Comparison of ENCODE assay signal across 25 cellular contexts in the genomic region with DNA sequence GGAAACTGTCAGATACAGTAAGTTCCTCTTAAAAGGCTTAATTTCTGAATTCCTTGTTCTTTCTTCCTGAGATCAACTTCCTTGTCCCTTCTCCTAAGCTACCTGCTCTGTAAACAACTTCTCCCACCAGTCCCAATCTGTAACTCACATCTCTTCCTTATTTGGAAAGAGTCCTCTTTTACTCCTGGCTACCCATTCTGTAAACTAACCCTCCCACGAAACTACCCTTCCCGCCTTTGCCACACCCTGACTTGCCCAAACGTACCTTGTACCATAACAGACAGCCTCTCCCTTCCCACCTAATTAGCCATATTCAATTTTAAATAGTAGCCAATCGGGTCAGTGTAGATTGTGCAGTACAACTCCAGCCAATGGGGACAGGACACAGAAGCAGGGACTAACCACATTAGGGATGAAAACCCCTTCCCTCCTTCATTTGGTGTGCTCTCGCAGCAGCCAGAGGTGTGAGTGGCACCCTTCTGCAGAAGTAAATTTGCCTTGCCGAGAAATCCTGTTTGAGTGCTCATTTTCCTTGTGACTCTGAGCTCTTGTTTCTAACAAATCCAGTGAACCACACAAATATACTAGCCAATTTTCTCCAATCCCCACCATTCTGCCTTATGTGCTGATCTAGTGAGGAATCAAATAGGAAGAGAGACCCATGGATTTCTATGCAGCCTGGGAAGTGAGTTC. TPM values are rescaled to one million over a fixed set of nuclear protein-coding genes. Genes with fewer than 3 reads are reported as not detected.
A peak's percentile ranks its signal among the peaks of the same experiment; 100 is the strongest.
DNase-seq lines count a peak whose midpoint lies in the region; ATAC-seq, FAIRE-seq and TF ChIP-seq lines count a peak whose summit lies in the region.
"Had no signal": no experiment of that assay in that cellular context is flagged by ENCODE, and none has a peak within 500 bp of the region (broad histone marks: within the 10 kb centered on the region; RNA-seq: fewer than 3 reads in every experiment).

No MANE protein-coding gene starts in this region.

- ATAC-seq in GM12878 (no peak), heart left ventricle (no peak)
- ATAC-seq in effector memory CD8-positive, alpha-beta T cell (replicated peaks): no peak
- ATAC-seq: PC-3, SK-N-SH treated with all-trans-retinoic acid at 6 μM for 48 hours had no signal

- no peak for TF ChIP-seq POLR2A in GM12878 (IDR thresholded peaks at IDR 0.05; ENCODE audit: low read depth, low read length)
- TF ChIP-seq POLR2A in heart left ventricle (IDR thresholded peaks at IDR 0.05): no peak

- FAIRE-seq in GM12878 (lab: Jason Lieb, UNC): no peak
- FAIRE-seq: GM18507 had no signal

- H3K4me3 Mint-ChIP-seq in effector memory CD8-positive, alpha-beta T cell: no peak overlapping the region
- H3K4me3 Mint-ChIP-seq: CD14-positive monocyte; CD8-positive, alpha-beta memory T cell; IgD-negative memory B cell had no signal

- no peaks in the 10 kb centered on the region for H3K79me2 ChIP-seq in GM12878 (ENCODE audit: control insufficient read depth, insufficient read depth, low read length)

- BruUV-seq in GM12878 (replicated peaks; lab: Mats Ljungman, UMichigan): no TSS peak

- peaks cover 10 to 15% of the 10 kb centered on the region in 2 donors for H3K9me3 Mint-ChIP-seq in effector memory CD8-positive, alpha-beta T cell

- H3K4me1 Mint-ChIP-seq in effector memory CD8-positive, alpha-beta T cell (ENCODE audit: low read depth in 2 of 2): no peaks in the 10 kb centered on the region
- H3K4me1 Mint-ChIP-seq: CD8-positive, alpha-beta memory T cell had no signal

- TF ChIP-seq CTCF in HEK293 (tag by site-specific recombination; IDR thresholded peaks at IDR 0.05): no peak
- no peak for TF ChIP-seq CTCF in GM12878 (IDR thresholded peaks at IDR 0.05 in 2 of 3, conservative IDR thresholded peaks at IDR 0.05 in 1 of 3; ENCODE audit: control insufficient read depth in 2 of 3, extremely low read depth in 1 of 3, insufficient read depth in 1 of 3, low read depth in 3 of 3, low read length in 3 of 3)
- TF ChIP-seq CTCF in heart left ventricle (IDR thresholded peaks at IDR 0.05): no peak
- TF ChIP-seq CTCF in right atrium auricular region (IDR thresholded peaks at IDR 0.05): no peak

- peaks cover 2% of the 10 kb centered on the region for H3K36me3 Mint-ChIP-seq in effector memory CD8-positive, alpha-beta T cell (ENCODE audit: insufficient read depth)

- H3K27me3 Mint-ChIP-seq in effector memory CD8-positive, alpha-beta T cell: peaks cover 49 to 74% of the 10 kb centered on the region in 2 donors

- H3K4me3 ChIP-seq in HEK293 (ENCODE audit: low read depth, low read length) (no peak overlapping the region), GM12878 (no peak overlapping the region), heart left ventricle (no peak overlapping the region), right atrium auricular region (no peak overlapping the region)

- H3K4me2 ChIP-seq in GM12878 (ENCODE audit: control insufficient read depth, insufficient read depth): no peak overlapping the region

- H3K27me3 ChIP-seq in GM12878 (replicated peaks in 1 of 2; ENCODE audit: control insufficient read depth in 2 of 2, insufficient read depth in 2 of 2, low read length in 1 of 2): no peaks in the 10 kb centered on the region
- H3K27me3 ChIP-seq in heart left ventricle: peaks cover 0 to 38% (median 12%) of the 10 kb centered on the region in 9 donors
- H3K27me3 ChIP-seq in right atrium auricular region: no peaks in the 10 kb centered on the region

- no peak overlapping the region for H3K9ac ChIP-seq in GM12878 (ENCODE audit: control insufficient read depth, insufficient read depth, low read length)

- H3K27ac Mint-ChIP-seq in effector memory CD8-positive, alpha-beta T cell: no peak overlapping the region
- H3K27ac Mint-ChIP-seq: CD14-positive monocyte; CD8-positive, alpha-beta memory T cell; IgD-negative memory B cell had no signal

- H2AFZ ChIP-seq in GM12878 (ENCODE audit: control insufficient read depth, low read depth, low read length): no peak overlapping the region

- intact Hi-C loops in GM12878 (cut with micrococcal nuclease; ENCODE audit: unreplicated experiment): no loop called here
- intact Hi-C loops in heart left ventricle (cut with DNase I): no loop called here

- H3K9me3 ChIP-seq in HEK293 (ENCODE audit: control insufficient read depth, insufficient read depth, low read depth, low read length) (no peaks in the 10 kb centered on the region), GM12878 (replicated peaks; ENCODE audit: control insufficient read depth, insufficient read depth, low read length) (peaks cover 4% of the 10 kb centered on the region; the same call in 2 of the 3 replicates), heart left ventricle (peaks cover 0 to 35% (median 25%) of the 10 kb centered on the region in 12 donors), right atrium auricular region (peaks cover 0 to 31% of the 10 kb centered on the region in 2 donors)
- H3K9me3 ChIP-seq: BE2C had no signal

- in situ Hi-C loops in GM12878 (cut with MboI): no loop called here

- H4K20me1 ChIP-seq in GM12878 (ENCODE audit: control insufficient read depth, insufficient read depth): no peaks in the 10 kb centered on the region

- SMC1A ChIA-PET in GM12878 (lab: Charles Lee; ENCODE audit: uncharacterized antibody, unreplicated experiment): interaction anchor here (0.9 kb wide), 1 partner anchor 36 kb away, joined by 3 read pairs; no protein-coding TSS in a partner anchor

- TF ChIP-seq RAD21 in GM12878 (IDR thresholded peaks at IDR 0.05; ENCODE audit: insufficient read depth, low read depth, low read length): no peak

- no peak for TF ChIP-seq EP300 in GM12878 (IDR thresholded peaks at IDR 0.05; ENCODE audit: borderline replicate concordance in 1 of 2, control insufficient read depth in 1 of 2, low read depth in 2 of 2, low read length in 2 of 2)

- CTCF ChIA-PET in HEK293 (lab: Yijun Ruan, JAX): interaction anchor here (0.7 to 1.8 kb wide), 6 partner anchors 10 to 773 kb away, joined by 3 to 4 read pairs (median 3); no protein-coding TSS in a partner anchor
- CTCF ChIA-PET in GM12878 (lab: Yijun Ruan, JAX): interaction anchor here (1.4 to 5.5 kb wide), 2 partner anchors 28 to 37 kb away, joined by 6 to 75 read pairs; no protein-coding TSS in a partner anchor

- RAD21 ChIA-PET in GM12878 (lab: Charles Lee; ENCODE audit: unreplicated experiment): no interaction called here

- 41% methylated on average over 6 of the region's 6 CpGs for WGBS in GM12878 (ENCODE audit: insufficient coverage, insufficient replicate concordance, low lambda C conversion rate, missing lambda C conversion rate)
- 76 to 84% (median 81%) methylated on average over 6 of the region's 6 CpGs for WGBS in heart left ventricle, 4 donors

- H3K27ac ChIP-seq in HEK293 (ENCODE audit: extremely low read depth, low read depth, low read length): no peak overlapping the region
- H3K27ac ChIP-seq in GM12878 (ENCODE audit: control insufficient read depth, insufficient read depth): no peak overlapping the region
- H3K27ac ChIP-seq in heart left ventricle: no peak overlapping the region
- H3K27ac ChIP-seq in right atrium auricular region: no peak overlapping the region
- H3K27ac ChIP-seq: 22Rv1, HL-60 had no signal

- POLR2A ChIA-PET in HEK293 (lab: Yijun Ruan, JAX) (no interaction called here), GM12878 (lab: Charles Lee) (no interaction called here)

- H3K36me3 ChIP-seq in HEK293 (ENCODE audit: control insufficient read depth in 2 of 2, insufficient read depth in 1 of 2, low read length in 2 of 2): no peaks in the 10 kb centered on the region
- H3K36me3 ChIP-seq in GM12878 (ENCODE audit: control insufficient read depth in 2 of 2, insufficient read depth in 2 of 2, low read length in 1 of 2): no peaks in the 10 kb centered on the region
- H3K36me3 ChIP-seq in heart left ventricle: no peaks in the 10 kb centered on the region
- no peaks in the 10 kb centered on the region for H3K36me3 ChIP-seq in right atrium auricular region
- H3K36me3 ChIP-seq: BE2C had no signal

- DNase-seq in DMS53 (lab: John Stamatoyannopoulos, UW): peak; percentile 1
- DNase-seq in DMS53 treated with DMSO at 0.1 percent for 48 hours (lab: John Stamatoyannopoulos, UW; ENCODE audit: unreplicated experiment): no peak
- no peak for DNase-seq in GM12878 (ENCODE audit: low read depth, low spot score)
- DNase-seq in iris pigment epithelial cell (ENCODE audit: low read depth): peak; percentile 9
- DNase-seq in heart left ventricle: no peak
- DNase-seq in right atrium auricular region (ENCODE audit: low spot score): no peak
- DNase-seq in effector memory CD8-positive, alpha-beta T cell: no peak
- DNase-seq: BE2C; Calu3; CD8-positive, alpha-beta memory T cell; GOT3; NCI-H1105; NCI-H1436 treated with DMSO at 0.1 percent for 48 hours; NCI-H187 treated with DMSO at 0.1 percent for 48 hours; NCI-H446; NCI-H524 treated with DMSO at 0.1 percent for 48 hours; NCI-H774; PC-3 had no signal

- H3K4me1 ChIP-seq in HEK293 (ENCODE audit: control insufficient read depth, insufficient read depth, low read length) (no peaks in the 10 kb centered on the region), GM12878 (ENCODE audit: control insufficient read depth, insufficient read depth, low read length) (no peaks in the 10 kb centered on the region), heart left ventricle (no peaks in the 10 kb centered on the region), right atrium auricular region (no peaks in the 10 kb centered on the region)
- H3K4me1 ChIP-seq: BE2C had no signal

TF ChIP-seq in HEK293, 187 proteins besides CTCF, POLR2A, EP300 and RAD21 (continues in another document):
- no peak for TF ChIP-seq ZSCAN16 (tag by site-specific recombination; IDR thresholded peaks at IDR 0.05)

TF ChIP-seq in GM12878, 131 proteins besides CTCF, POLR2A, EP300 and RAD21 (continues in another document):
- TF ChIP-seq TCF7 (IDR thresholded peaks at IDR 0.05; ENCODE audit: borderline replicate concordance): no peak

RNA-seq across cellular contexts. Expression of a gene that starts 49.5 kb away (rescaled TPM):
- total RNA-seq in GM12878 (2013; cell fraction: nucleolus; rRNA removed): 3.4 TPM in 2 replicates
- total RNA-seq in GM12878 (2014; rRNA removed) (0.28 and 0.65 TPM in 2 replicates), GM12878 (2014; rRNA removed; fragmentation: Illumina TruSeq; extraction: Trizol) (0.94 and 0.97 TPM in 2 replicates), GM12878 (2021) (0.90 and 1.1 TPM in 2 replicates), heart left ventricle (1 to 10 TPM in 4 of 9 donors, under 1 TPM in 5; 0.19 to 1.5 (median 0.84) TPM), right atrium auricular region (1 to 10 TPM; 1.1 to 1.2 TPM)
- 0.37 TPM for polyA plus RNA-seq in GM12878 (2011; ENCODE audit: low read depth)
- polyA plus RNA-seq in GM12878 (2011; rRNA removed) (2.2 and 2.6 TPM in 2 replicates), GM12878 (2014; fragmentation: Illumina TruSeq; extraction: Trizol) (1.1 and 1.2 TPM in 2 replicates), GM12878 (2014; fragmentation: Nextera tagmentation; extraction: Ambion mirVana) (1 to 10 TPM in 1 of 2 experiments, under 1 TPM in 1; 0.49 to 1.2 TPM), GM12878 (2014; rRNA removed) (0.46 and 0.47 TPM in 2 replicates), GM12878 (2016; fragmentation: Nextera tagmentation; extraction: Ambion mirVana) (1 to 10 TPM; 1.7 to 2.1 TPM), heart left ventricle (under 1 TPM; 0.06 to 0.19 TPM)
- polyA plus RNA-seq in GM12878 (2011; cell fraction: cytosol; rRNA removed): 0.95 and 1.2 TPM in 2 replicates
- 1.4 and 1.5 TPM in 2 replicates for polyA plus RNA-seq in GM12878 (2011; cell fraction: nucleus; rRNA removed)
- polyA plus RNA-seq in GM12878 (2012): 0.65 and 0.70 TPM in 2 replicates
- polyA minus RNA-seq in GM12878 (2011; rRNA and poly(A)+ RNA removed): 4.2 and 5.0 TPM in 2 replicates
- 1.3 and 2.2 TPM in 2 replicates for polyA minus RNA-seq in GM12878 (2011; cell fraction: cytosol; rRNA and poly(A)+ RNA removed)
- 1.2 and 2.2 TPM in 2 replicates for polyA minus RNA-seq in GM12878 (2011; cell fraction: nucleus; rRNA and poly(A)+ RNA removed)
- polyA plus RNA-seq: CD14-positive monocyte had no signal

Comparison
In these comparisons a context has a peak if more than half of its experiments do, and no peak if none do; other contexts are left out.
1. DNase-seq: peak in DMS53 (single experiment) and iris pigment epithelial cell (single experiment); none in DMS53 treated with DMSO at 0.1 percent for 48 hours (single experiment), GM12878 (single experiment), heart left ventricle (0 of 5), right atrium auricular region (single experiment) and effector memory CD8-positive, alpha-beta T cell (0 of 3).